In genomic region chr12:124174406-124174805, GRCh38 we compare ENCODE assay signal across 12 cellular contexts.
A peak's percentile ranks its signal among the peaks of the same experiment; 100 is the strongest.
DNase-seq lines count a peak whose midpoint lies in the region; ATAC-seq and TF ChIP-seq lines count a peak whose summit lies in the region.
"Had no signal": no experiment of that assay in that cellular context is flagged by ENCODE, and none has a peak within 500 bp of the region (broad histone marks: within the 10 kb centered on the region; RNA-seq: fewer than 3 reads in every experiment).

No MANE protein-coding gene starts in this region.

- no peak overlapping the region for H3K4me3 ChIP-seq in HFF-Myc (replicated peaks; ENCODE audit: low read depth, low read length)
- no peak overlapping the region for H3K4me3 ChIP-seq in astrocyte of the spinal cord (ENCODE audit: low read depth, low read length)

- peaks cover 35% of the 10 kb centered on the region for H3K27me3 Mint-ChIP-seq in activated T-cell treated with anti-CD3 and anti-CD28 coated beads, Interleukin-2, amount 50 U/mL, for 24 hours

- in situ Hi-C loops in astrocyte of the spinal cord (cut with HindIII; ENCODE audit: low sequenced_read_pairs) = no loop called here

- no peak for ATAC-seq in GM19395 (IDR thresholded peaks at IDR 0.05; ENCODE audit: unreplicated experiment)
- no peak for ATAC-seq in HG03045 (IDR thresholded peaks at IDR 0.05; ENCODE audit: unreplicated experiment)
- ATAC-seq: naive thymus-derived CD8-positive, alpha-beta T cell; right cardiac atrium had no signal

- H3K4me3 Mint-ChIP-seq in activated T-cell treated with anti-CD3 and anti-CD28 coated beads, Interleukin-2, amount 50 U/mL, for 24 hours = no peak overlapping the region
- H3K4me3 Mint-ChIP-seq: naive thymus-derived CD8-positive, alpha-beta T cell had no signal

- DNase-seq in A172 (ENCODE audit: low spot score) (peak; percentile 55), HFF-Myc (ENCODE audit: extremely low read depth, low read depth) (peak; percentile 39), astrocyte of the spinal cord (ENCODE audit: low read depth, low spot score) (peak; percentile 71), islet precursor cell (peak; percentile 43)
- DNase-seq in activated T-cell treated with anti-CD3 and anti-CD28 coated beads, Interleukin-2, amount 50 U/mL, for 24 hours = no peak
- DNase-seq in stimulated activated naive CD4-positive, alpha-beta T cell treated with Interleukin-2 at 50 U/mL for 16 hours (lab: John Stamatoyannopoulos, UW) = no peak
- DNase-seq: activated naive CD4-positive, alpha-beta T cell; naive thymus-derived CD8-positive, alpha-beta T cell; NCI-H2227 treated with DMSO at 0.1 percent for 48 hours; right cardiac atrium had no signal

- H3K36me3 Mint-ChIP-seq in activated T-cell treated with anti-CD3 and anti-CD28 coated beads, Interleukin-2, amount 50 U/mL, for 24 hours (ENCODE audit: low read depth) = no peaks in the 10 kb centered on the region
- H3K36me3 Mint-ChIP-seq: naive thymus-derived CD8-positive, alpha-beta T cell had no signal

- H3K27ac Mint-ChIP-seq in activated T-cell treated with anti-CD3 and anti-CD28 coated beads, Interleukin-2, amount 50 U/mL, for 24 hours = no peak overlapping the region
- H3K27ac Mint-ChIP-seq: naive thymus-derived CD8-positive, alpha-beta T cell had no signal

- TF ChIP-seq CTCF in HFF-Myc (IDR thresholded peaks at IDR 0.05; ENCODE audit: low read depth, low read length, missing control alignments) (no peak), astrocyte of the spinal cord (IDR thresholded peaks at IDR 0.05; ENCODE audit: low read depth, low read length) (no peak)

- H3K4me1 Mint-ChIP-seq in activated T-cell treated with anti-CD3 and anti-CD28 coated beads, Interleukin-2, amount 50 U/mL, for 24 hours (ENCODE audit: low read depth) = peaks cover 2% of the 10 kb centered on the region

- H3K9me3 Mint-ChIP-seq in activated T-cell treated with anti-CD3 and anti-CD28 coated beads, Interleukin-2, amount 50 U/mL, for 24 hours = no peaks in the 10 kb centered on the region
- H3K9me3 Mint-ChIP-seq: naive thymus-derived CD8-positive, alpha-beta T cell had no signal

Comparison
In these comparisons a context has a peak if more than half of its experiments do, and no peak if none do; other contexts are left out.
1. DNase-seq: peak in A172 (single experiment), HFF-Myc (single experiment), astrocyte of the spinal cord (single experiment) and islet precursor cell (single experiment); none in activated T-cell treated with anti-CD3 and anti-CD28 coated beads, Interleukin-2, amount 50 U/mL, for 24 hours (single experiment) and stimulated activated naive CD4-positive, alpha-beta T cell treated with Interleukin-2 at 50 U/mL for 16 hours (single experiment).